ENCODE assay signal across 9 cellular contexts in the genomic region with DNA sequence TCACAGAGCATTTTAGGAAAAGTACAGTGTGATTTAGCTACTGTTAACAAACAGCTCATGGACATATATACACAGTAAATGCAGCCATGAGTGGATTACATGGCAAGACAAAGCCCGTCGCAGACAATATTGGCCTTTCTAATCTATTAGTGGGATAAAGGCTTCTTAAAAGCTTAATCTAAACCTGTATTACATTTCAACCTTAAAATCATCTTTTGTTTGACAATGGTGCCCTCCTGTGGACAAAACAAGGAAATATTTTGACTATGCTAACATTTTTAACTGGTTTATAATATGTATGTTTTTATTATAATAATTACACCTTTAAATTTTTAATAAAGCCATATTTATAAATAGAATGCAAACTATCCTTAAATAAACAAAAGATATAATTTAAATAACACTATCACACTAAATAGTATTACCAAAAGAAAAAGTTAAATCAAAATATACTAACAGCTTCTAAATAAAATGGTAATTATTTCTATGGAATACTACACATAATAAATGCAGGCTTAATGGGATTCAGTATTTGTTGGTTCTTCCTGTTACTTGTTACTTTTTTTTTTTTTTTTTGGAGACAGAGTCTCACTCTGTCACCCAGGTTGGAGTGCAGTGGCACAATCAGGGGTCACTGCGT. TPM values are rescaled to one million over a fixed set of nuclear protein-coding genes. Genes with fewer than 3 reads are reported as not detected.
A peak's percentile ranks its signal among the peaks of the same experiment; 100 is the strongest.
DNase-seq lines count a peak whose midpoint lies in the region; ATAC-seq and TF ChIP-seq lines count a peak whose summit lies in the region.
"Had no signal": no experiment of that assay in that cellular context is flagged by ENCODE, and none has a peak within 500 bp of the region (broad histone marks: within the 10 kb centered on the region; RNA-seq: fewer than 3 reads in every experiment).

No MANE protein-coding gene starts in this region.

- TF ChIP-seq CTCF in KMS-11 (conservative IDR thresholded peaks at IDR 0.05; ENCODE audit: low read depth, low read length) (peak; percentile 64; the same call in 1 of the 2 replicates), ascending aorta (IDR thresholded peaks at IDR 0.05) (peak in 2 of 3 experiments; percentile 38 to 58)

- H3K4me3 ChIP-seq in KMS-11 (IDR thresholded peaks at IDR 0.05; ENCODE audit: insufficient read depth, low read depth, low read length) = no peak overlapping the region
- H3K4me3 ChIP-seq in ascending aorta = no peak overlapping the region

- no peak overlapping the region for H3K4me2 ChIP-seq in KMS-11

- ATAC-seq in HG02981 (IDR thresholded peaks at IDR 0.05; ENCODE audit: unreplicated experiment) (no peak), HG03135 (IDR thresholded peaks at IDR 0.05; ENCODE audit: unreplicated experiment) (no peak)

- no peak overlapping the region for H3K9ac ChIP-seq in KMS-11

- intact Hi-C loops in ascending aorta (cut with DNase I) = loop anchor here (5.0 kb wide), 1 partner anchor 1921 kb away; no protein-coding TSS in a partner anchor

- H3K4me1 ChIP-seq in KMS-11 (ENCODE audit: low read depth, poor library complexity, severe bottlenecking) = no peaks in the 10 kb centered on the region
- H3K4me1 ChIP-seq in ascending aorta = no peaks in the 10 kb centered on the region

- H3K27ac ChIP-seq in KMS-11 = no peak overlapping the region
- H3K27ac ChIP-seq in ascending aorta = no peak overlapping the region

- H2AFZ ChIP-seq in KMS-11 (ENCODE audit: low read depth) = no peak overlapping the region

- H3K36me3 ChIP-seq in KMS-11 (ENCODE audit: insufficient read depth) = no peaks in the 10 kb centered on the region
- no peaks in the 10 kb centered on the region for H3K36me3 ChIP-seq in ascending aorta

- H3K9me3 ChIP-seq in ascending aorta = no peaks in the 10 kb centered on the region

- no peaks in the 10 kb centered on the region for H3K79me2 ChIP-seq in KMS-11 (ENCODE audit: insufficient read depth, low read depth)

- no peaks in the 10 kb centered on the region for H4K20me1 ChIP-seq in KMS-11 (ENCODE audit: insufficient read depth)

- peak; percentile 9 for DNase-seq in Daoy (ENCODE audit: low read depth)
- no peak for DNase-seq in ascending aorta (ENCODE audit: low spot score in 2 of 2)
- DNase-seq in left kidney (ENCODE audit: low read depth, low spot score) = peak; percentile 63
- DNase-seq in activated CD8-positive, alpha-beta memory T cell treated with anti-CD3 and anti-CD28 coated beads, Interleukin-2, amount 50 U/mL, for 48 hours = no peak
- DNase-seq in NCI-H187 (lab: John Stamatoyannopoulos, UW) = no peak
- DNase-seq: naive B cell had no signal

- H3K27me3 ChIP-seq in KMS-11 (ENCODE audit: insufficient read depth, low read depth) (no peaks in the 10 kb centered on the region), ascending aorta (no peaks in the 10 kb centered on the region)

RNA-seq across cellular contexts. Expression of a gene that starts 38.6 kb away (rescaled TPM):
- total RNA-seq in Daoy (2014; rRNA removed; shearing (Covaris generic)) = not detected in 2 replicates
- not detected for total RNA-seq in ascending aorta

Comparison
In these comparisons a context has a peak if more than half of its experiments do, and no peak if none do; other contexts are left out.
1. DNase-seq: peak in Daoy (single experiment) and left kidney (single experiment); none in ascending aorta (0 of 2), activated CD8-positive, alpha-beta memory T cell treated with anti-CD3 and anti-CD28 coated beads, Interleukin-2, amount 50 U/mL, for 48 hours (single experiment) and NCI-H187 (0 of 2).